25 cellular contexts compared by ENCODE assay signal in the genomic region with DNA sequence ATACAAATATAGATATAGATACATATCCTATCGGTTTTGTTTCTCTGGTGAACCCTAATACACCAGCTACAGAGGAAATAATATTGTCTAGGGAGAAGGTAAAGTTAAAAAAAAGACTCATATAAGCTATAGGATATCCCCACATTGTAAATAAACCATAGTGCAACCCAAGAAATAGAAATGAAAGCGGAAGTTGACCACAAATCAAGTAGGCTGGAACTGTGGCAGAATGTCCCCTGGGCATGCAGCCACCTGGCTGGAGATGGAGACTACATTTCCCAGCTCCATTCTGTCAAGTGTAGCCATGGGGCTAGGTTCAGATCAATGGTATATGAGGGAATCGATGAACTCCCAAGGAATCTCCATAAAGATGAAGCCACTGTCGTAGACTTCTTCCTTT.
DNase-seq lines count a peak whose midpoint lies in the region; ATAC-seq lines count a peak whose summit lies in the region.
"Had no signal": no experiment of that assay in that cellular context is flagged by ENCODE, and none has a peak within 500 bp of the region (broad histone marks: within the 10 kb centered on the region; RNA-seq: fewer than 3 reads in every experiment).

No MANE protein-coding gene starts in this region.

- H3K4me3 Mint-ChIP-seq in stimulated activated memory B cell treated with anti-CD40 and anti-IgM and Interleukin-4, amounts not matched to agents 10 μg/mL and 1 μg/mL and 100 μg/mL, for 72 hours = no peak overlapping the region
- H3K4me3 Mint-ChIP-seq: activated naive CD4-positive, alpha-beta T cell treated with anti-CD3 and anti-CD28 coated beads for 36 hours; activated T-cell treated with anti-CD3 and anti-CD28 coated beads, Interleukin-2, amount 50 U/mL, for 4 hours; CD8-positive, alpha-beta T cell; dendritic cell treated with granulocyte-macrophage colony-stimulating factor and Interleukin-4, amounts not matched to agents 40 ng/mL and 50 ng/mL, for 4 days; naive thymus-derived CD4-positive, alpha-beta T cell; stimulated activated naive CD8-positive, alpha-beta T cell treated with anti-CD3 and anti-CD28 coated beads, Interleukin-15, amount 100 ng/mL, for 72 hours had no signal

- no peaks in the 10 kb centered on the region for H3K9me3 Mint-ChIP-seq in stimulated activated memory B cell treated with anti-CD40 and anti-IgM and Interleukin-4, amounts not matched to agents 10 μg/mL and 1 μg/mL and 100 μg/mL, for 72 hours
- H3K9me3 Mint-ChIP-seq: activated naive CD4-positive, alpha-beta T cell treated with anti-CD3 and anti-CD28 coated beads for 36 hours; activated T-cell treated with anti-CD3 and anti-CD28 coated beads, Interleukin-2, amount 50 U/mL, for 4 hours; CD8-positive, alpha-beta T cell; dendritic cell treated with granulocyte-macrophage colony-stimulating factor and Interleukin-4, amounts not matched to agents 40 ng/mL and 50 ng/mL, for 4 days; naive thymus-derived CD4-positive, alpha-beta T cell; stimulated activated naive CD8-positive, alpha-beta T cell treated with anti-CD3 and anti-CD28 coated beads, Interleukin-15, amount 100 ng/mL, for 72 hours had no signal

- intact Hi-C loops in cardiac septum (cut with DNase I) = no loop called here

- H3K27ac Mint-ChIP-seq in stimulated activated memory B cell treated with anti-CD40 and anti-IgM and Interleukin-4, amounts not matched to agents 10 μg/mL and 1 μg/mL and 100 μg/mL, for 72 hours = no peak overlapping the region
- H3K27ac Mint-ChIP-seq: activated naive CD4-positive, alpha-beta T cell treated with anti-CD3 and anti-CD28 coated beads for 36 hours; CD8-positive, alpha-beta T cell; dendritic cell treated with granulocyte-macrophage colony-stimulating factor and Interleukin-4, amounts not matched to agents 40 ng/mL and 50 ng/mL, for 4 days; naive thymus-derived CD4-positive, alpha-beta T cell; stimulated activated naive CD8-positive, alpha-beta T cell treated with anti-CD3 and anti-CD28 coated beads, Interleukin-15, amount 100 ng/mL, for 72 hours had no signal

- H3K4me1 Mint-ChIP-seq in stimulated activated memory B cell treated with anti-CD40 and anti-IgM and Interleukin-4, amounts not matched to agents 10 μg/mL and 1 μg/mL and 100 μg/mL, for 72 hours = no peaks in the 10 kb centered on the region
- H3K4me1 Mint-ChIP-seq: naive thymus-derived CD4-positive, alpha-beta T cell; stimulated activated naive CD8-positive, alpha-beta T cell treated with anti-CD3 and anti-CD28 coated beads, Interleukin-15, amount 100 ng/mL, for 72 hours had no signal

- H3K36me3 Mint-ChIP-seq in stimulated activated memory B cell treated with anti-CD40 and anti-IgM and Interleukin-4, amounts not matched to agents 10 μg/mL and 1 μg/mL and 100 μg/mL, for 72 hours = no peaks in the 10 kb centered on the region
- H3K36me3 Mint-ChIP-seq: CD8-positive, alpha-beta T cell; naive thymus-derived CD4-positive, alpha-beta T cell had no signal

- H3K27me3 Mint-ChIP-seq in stimulated activated memory B cell treated with anti-CD40 and anti-IgM and Interleukin-4, amounts not matched to agents 10 μg/mL and 1 μg/mL and 100 μg/mL, for 72 hours = no peaks in the 10 kb centered on the region
- H3K27me3 Mint-ChIP-seq: naive thymus-derived CD4-positive, alpha-beta T cell; stimulated activated naive CD8-positive, alpha-beta T cell treated with anti-CD3 and anti-CD28 coated beads, Interleukin-15, amount 100 ng/mL, for 72 hours had no signal

- ATAC-seq in GM18909 (IDR thresholded peaks at IDR 0.05; ENCODE audit: poor library complexity, unreplicated experiment) (peak; percentile 59), HG02759 (IDR thresholded peaks at IDR 0.05; ENCODE audit: unreplicated experiment) (peak; percentile 66), HG03095 (IDR thresholded peaks at IDR 0.05; ENCODE audit: unreplicated experiment) (no peak), HG02973 (IDR thresholded peaks at IDR 0.05; ENCODE audit: unreplicated experiment) (no peak)
- peak; percentile 50 for ATAC-seq in stimulated activated memory B cell treated with anti-CD40 and anti-IgM and Interleukin-4, amounts not matched to agents 10 μg/mL and 1 μg/mL and 100 μg/mL, for 72 hours
- ATAC-seq: activated T-cell treated with anti-CD3 and anti-CD28 coated beads, Interleukin-2, amount 50 U/mL, for 4 hours; CD8-positive, alpha-beta T cell; naive thymus-derived CD4-positive, alpha-beta T cell; stimulated activated naive CD8-positive, alpha-beta T cell treated with anti-CD3 and anti-CD28 coated beads, Interleukin-15, amount 100 ng/mL, for 72 hours had no signal

- peak; percentile 61 for DNase-seq in MV-4-11 (lab: John Stamatoyannopoulos, UW)
- no peak for DNase-seq in cardiac septum (ENCODE audit: low spot score)
- DNase-seq: activated CD4-positive, alpha-beta T cell treated with anti-CD3 and anti-CD28 coated beads for 1 hour; activated naive CD4-positive, alpha-beta T cell treated with anti-CD3 and anti-CD28 coated beads for 36 hours; activated T-cell treated with anti-CD3 and anti-CD28 coated beads, Interleukin-2, amount 50 U/mL, for 4 hours; anterior cingulate cortex; caudate nucleus; CD8-positive, alpha-beta T cell; DMS153; H7; mesendoderm; naive thymus-derived CD4-positive, alpha-beta T cell; NCI-H1417 treated with DMSO at 0.1 percent for 48 hours; NCI-H524 treated with DMSO at 0.1 percent for 48 hours; SHP77; spleen; stimulated activated CD4-positive, alpha-beta T cell treated with anti-CD3 and anti-CD28 coated beads, Interleukin-4, amount 100 ng/mL, for 24 hours; stimulated activated naive CD8-positive, alpha-beta T cell treated with anti-CD3 and anti-CD28 coated beads, Interleukin-15, amount 100 ng/mL, for 72 hours; tibial artery had no signal

Comparison
In these comparisons a context has a peak if more than half of its experiments do, and no peak if none do; other contexts are left out.
1. ATAC-seq: peak in GM18909 (single experiment), HG02759 (single experiment) and stimulated activated memory B cell treated with anti-CD40 and anti-IgM and Interleukin-4, amounts not matched to agents 10 μg/mL and 1 μg/mL and 100 μg/mL, for 72 hours (single experiment); none in HG03095 (single experiment) and HG02973 (single experiment).